ENCODE assay signal across 18 cellular contexts in the genomic region with DNA sequence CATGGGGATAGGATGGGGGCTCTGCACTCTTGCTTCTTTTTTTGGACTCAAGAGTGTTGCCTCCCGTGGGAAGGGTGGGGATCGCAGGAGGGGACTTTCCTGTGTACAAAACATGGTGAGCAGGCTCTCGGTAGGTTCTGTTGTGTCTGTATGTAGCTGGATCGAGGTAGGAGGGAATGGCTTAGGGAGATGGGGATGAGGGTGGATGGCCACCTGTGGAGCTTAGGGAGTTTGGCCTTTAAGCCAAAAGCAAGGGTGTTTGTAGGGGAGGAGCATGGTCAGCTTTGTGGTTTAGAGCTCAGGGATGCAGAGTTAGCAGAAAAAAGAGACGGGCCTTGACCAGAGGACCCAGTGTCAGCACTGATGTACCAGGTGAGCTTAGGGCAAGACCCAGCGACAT. TPM values are rescaled to one million over a fixed set of nuclear protein-coding genes. Genes with fewer than 3 reads are reported as not detected.
A peak's percentile ranks its signal among the peaks of the same experiment; 100 is the strongest.
DNase-seq lines count a peak whose midpoint lies in the region; ATAC-seq and TF ChIP-seq lines count a peak whose summit lies in the region.
"Had no signal": no experiment of that assay in that cellular context is flagged by ENCODE, and none has a peak within 500 bp of the region (broad histone marks: within the 10 kb centered on the region; RNA-seq: fewer than 3 reads in every experiment).

No MANE protein-coding gene starts in this region.

- H3K4me1 ChIP-seq in gastroesophageal sphincter = peaks cover 2 to 77% (median 44%) of the 10 kb centered on the region in 3 donors
- no peaks in the 10 kb centered on the region for H3K4me1 ChIP-seq in BE2C

- TF ChIP-seq CTCF in activated CD8-positive, alpha-beta T cell treated with anti-CD3 and anti-CD28 coated beads for 36 hours (IDR thresholded peaks at IDR 0.05) = no peak
- no peak for TF ChIP-seq CTCF in gastroesophageal sphincter (IDR thresholded peaks at IDR 0.05)
- no peak for TF ChIP-seq CTCF in BE2C (IDR thresholded peaks at IDR 0.05; ENCODE audit: low read depth, low read length)

- H3K9me3 Mint-ChIP-seq in activated T-cell treated with anti-CD3 and anti-CD28 coated beads, Interleukin-2, amount 50 U/mL, for 24 hours = no peaks in the 10 kb centered on the region
- no peaks in the 10 kb centered on the region for H3K9me3 Mint-ChIP-seq in activated CD8-positive, alpha-beta T cell treated with anti-CD3 and anti-CD28 coated beads for 36 hours
- no peaks in the 10 kb centered on the region for H3K9me3 Mint-ChIP-seq in stimulated activated naive B cell treated with anti-CD40 and anti-IgM and Interleukin-4, amounts not matched to agents 10 μg/mL and 1 μg/mL and 100 μg/mL, for 72 hours
- H3K9me3 Mint-ChIP-seq: T-helper 2 cell treated with Interferon-gamma antibody and Interleukin-4, amounts not matched to agents 5 μg/mL and 100 μg/mL, for 36 hours had no signal

- intact Hi-C loops in activated CD8-positive, alpha-beta T cell treated with anti-CD3 and anti-CD28 coated beads for 36 hours (cut with micrococcal nuclease) = no loop called here

- H3K27me3 ChIP-seq in gastroesophageal sphincter = no peaks in the 10 kb centered on the region
- H3K27me3 ChIP-seq in BE2C = no peaks in the 10 kb centered on the region

- no peaks in the 10 kb centered on the region for H3K9me3 ChIP-seq in gastroesophageal sphincter
- H3K9me3 ChIP-seq in BE2C = no peaks in the 10 kb centered on the region

- no peak for TF ChIP-seq POLR2A in gastroesophageal sphincter (IDR thresholded peaks at IDR 0.05)

- H3K36me3 ChIP-seq in gastroesophageal sphincter (peaks cover 0 to 28% of the 10 kb centered on the region in 2 donors), BE2C (peaks cover 38% of the 10 kb centered on the region)

- TF ChIP-seq EP300 in gastroesophageal sphincter (IDR thresholded peaks at IDR 0.05) = no peak

- CTCF ChIA-PET in activated CD8-positive, alpha-beta T cell treated with anti-CD3 and anti-CD28 coated beads for 36 hours (lab: Charles Lee) = interaction anchor here (0.9 to 3.9 kb wide), 4 partner anchors 9 to 46 kb away, joined by 3 to 21 read pairs (median 10); partner anchors contain the start of gene NRN1L

- no peak for DNase-seq in activated T-cell treated with anti-CD3 and anti-CD28 coated beads, Interleukin-2, amount 50 U/mL, for 24 hours
- DNase-seq in activated T-cell treated with anti-CD3 and anti-CD28 coated beads for 4 hours (no peak), middle frontal gyrus (ENCODE audit: extremely low spot score, low spot score) (no peak), BE2C (no peak)
- no peak for DNase-seq in activated CD8-positive, alpha-beta T cell treated with anti-CD3 and anti-CD28 coated beads for 36 hours
- no peak for DNase-seq in stimulated activated naive B cell treated with anti-CD40 and anti-IgM and Interleukin-4, amounts not matched to agents 10 μg/mL and 1 μg/mL and 100 μg/mL, for 72 hours
- DNase-seq: activated CD8-positive, alpha-beta memory T cell treated with anti-CD3 and anti-CD28 coated beads, Interleukin-2, amount 50 U/mL, for 48 hours; head of caudate nucleus; kidney; NCI-H1694 treated with DMSO at 0.1 percent for 48 hours; NCI-H446; posterior cingulate gyrus had no signal

- H3K4me3 ChIP-seq in gastroesophageal sphincter = no peak overlapping the region
- no peak overlapping the region for H3K4me3 ChIP-seq in BE2C (ENCODE audit: low read depth, low read length)

- POLR2A ChIA-PET in activated CD8-positive, alpha-beta T cell treated with anti-CD3 and anti-CD28 coated beads for 36 hours (lab: Charles Lee) = interaction anchor here (0.5 to 2.8 kb wide), 6 partner anchors 10 to 167 kb away, joined by 3 to 11 read pairs (median 5); partner anchors contain the start of genes CENPT, EDC4 and NUTF2

- H3K27ac Mint-ChIP-seq in activated T-cell treated with anti-CD3 and anti-CD28 coated beads, Interleukin-2, amount 50 U/mL, for 24 hours = peak overlapping the region; percentile 4
- H3K27ac Mint-ChIP-seq in activated CD8-positive, alpha-beta T cell treated with anti-CD3 and anti-CD28 coated beads for 36 hours = peak overlapping the region; percentile 41
- H3K27ac Mint-ChIP-seq in stimulated activated naive B cell treated with anti-CD40 and anti-IgM and Interleukin-4, amounts not matched to agents 10 μg/mL and 1 μg/mL and 100 μg/mL, for 72 hours = peak overlapping the region; percentile 69
- H3K27ac Mint-ChIP-seq: T-helper 2 cell treated with Interferon-gamma antibody and Interleukin-4, amounts not matched to agents 5 μg/mL and 100 μg/mL, for 36 hours had no signal

- H3K4me1 Mint-ChIP-seq in activated T-cell treated with anti-CD3 and anti-CD28 coated beads, Interleukin-2, amount 50 U/mL, for 24 hours (ENCODE audit: low read depth) = peaks cover 24% of the 10 kb centered on the region
- peaks cover 13% of the 10 kb centered on the region for H3K4me1 Mint-ChIP-seq in activated CD8-positive, alpha-beta T cell treated with anti-CD3 and anti-CD28 coated beads for 36 hours (ENCODE audit: low read depth)
- peaks cover 21 to 33% of the 10 kb centered on the region in 2 donors for H3K4me1 Mint-ChIP-seq in stimulated activated naive B cell treated with anti-CD40 and anti-IgM and Interleukin-4, amounts not matched to agents 10 μg/mL and 1 μg/mL and 100 μg/mL, for 72 hours

- H3K27ac ChIP-seq in gastroesophageal sphincter = peak overlapping the region in 3 of 4 donors; percentile 83 to 90 (median 86)

- H3K36me3 Mint-ChIP-seq in activated T-cell treated with anti-CD3 and anti-CD28 coated beads, Interleukin-2, amount 50 U/mL, for 24 hours (ENCODE audit: low read depth) = peaks cover 72% of the 10 kb centered on the region
- peaks cover 19% of the 10 kb centered on the region for H3K36me3 Mint-ChIP-seq in activated CD8-positive, alpha-beta T cell treated with anti-CD3 and anti-CD28 coated beads for 36 hours (ENCODE audit: low read depth)
- peaks cover 26 to 39% of the 10 kb centered on the region in 2 donors for H3K36me3 Mint-ChIP-seq in stimulated activated naive B cell treated with anti-CD40 and anti-IgM and Interleukin-4, amounts not matched to agents 10 μg/mL and 1 μg/mL and 100 μg/mL, for 72 hours

- no peak overlapping the region for H3K4me3 Mint-ChIP-seq in activated T-cell treated with anti-CD3 and anti-CD28 coated beads, Interleukin-2, amount 50 U/mL, for 24 hours
- no peak overlapping the region for H3K4me3 Mint-ChIP-seq in activated CD8-positive, alpha-beta T cell treated with anti-CD3 and anti-CD28 coated beads for 36 hours
- H3K4me3 Mint-ChIP-seq in stimulated activated naive B cell treated with anti-CD40 and anti-IgM and Interleukin-4, amounts not matched to agents 10 μg/mL and 1 μg/mL and 100 μg/mL, for 72 hours = no peak overlapping the region
- H3K4me3 Mint-ChIP-seq: CD14-positive monocyte; T-helper 2 cell treated with Interferon-gamma antibody and Interleukin-4, amounts not matched to agents 5 μg/mL and 100 μg/mL, for 36 hours had no signal

- H3K27me3 Mint-ChIP-seq in activated T-cell treated with anti-CD3 and anti-CD28 coated beads, Interleukin-2, amount 50 U/mL, for 24 hours = no peaks in the 10 kb centered on the region
- H3K27me3 Mint-ChIP-seq in activated CD8-positive, alpha-beta T cell treated with anti-CD3 and anti-CD28 coated beads for 36 hours = no peaks in the 10 kb centered on the region
- H3K27me3 Mint-ChIP-seq in stimulated activated naive B cell treated with anti-CD40 and anti-IgM and Interleukin-4, amounts not matched to agents 10 μg/mL and 1 μg/mL and 100 μg/mL, for 72 hours = no peaks in the 10 kb centered on the region

- 73 to 100% methylated on average over 1 to 6 of the region's 6 CpGs for WGBS in gastroesophageal sphincter (ENCODE audit: low coverage in 1 of 2), 2 donors

- ATAC-seq in activated CD8-positive, alpha-beta T cell treated with anti-CD3 and anti-CD28 coated beads for 36 hours = no peak
- no peak for ATAC-seq in gastroesophageal sphincter
- no peak for ATAC-seq in stimulated activated naive B cell treated with anti-CD40 and anti-IgM and Interleukin-4, amounts not matched to agents 10 μg/mL and 1 μg/mL and 100 μg/mL, for 72 hours (replicated peaks)
- ATAC-seq in HG03135 (IDR thresholded peaks at IDR 0.05; ENCODE audit: unreplicated experiment) = no peak
- ATAC-seq: activated CD4-positive, CD25-positive, alpha-beta regulatory T cell treated with anti-CD3 and anti-CD28 coated beads, Interleukin-2, amount 50 U/mL, for 24 hours had no signal

RNA-seq across cellular contexts. Expression of gene EDC4, which starts 11.0 kb away (rescaled TPM):
- 10 to 100 TPM; 78.7 to 90.9 TPM for total RNA-seq in activated CD8-positive, alpha-beta T cell treated with anti-CD3 and anti-CD28 coated beads for 36 hours
- 10 to 100 TPM; 43.8 to 72.6 (median 53.5) TPM for total RNA-seq in gastroesophageal sphincter
- 95.2 TPM for polyA plus RNA-seq in BE2C (2012; ENCODE audit: insufficient read depth, insufficient read length, low read depth)

RNA-seq across cellular contexts. Expression of gene CENPT, which starts 14.4 kb away (rescaled TPM):
- 10 to 100 TPM; 40.4 to 42.2 TPM for total RNA-seq in activated CD8-positive, alpha-beta T cell treated with anti-CD3 and anti-CD28 coated beads for 36 hours
- total RNA-seq in gastroesophageal sphincter = 10 to 100 TPM; 15.4 to 44.2 (median 35.3) TPM
- polyA plus RNA-seq in BE2C (2012; ENCODE audit: insufficient read depth, insufficient read length, low read depth) = 97.8 TPM

RNA-seq across cellular contexts. Expression of gene NUTF2, which starts 15.1 kb away (rescaled TPM):
- 100 to 1,000 TPM; 152 to 157 TPM for total RNA-seq in activated CD8-positive, alpha-beta T cell treated with anti-CD3 and anti-CD28 coated beads for 36 hours
- 100 to 1,000 TPM in 3 of 4 donors, 10 to 100 TPM in 1; 90.0 to 194 (median 113) TPM for total RNA-seq in gastroesophageal sphincter
- polyA plus RNA-seq in BE2C (2012; ENCODE audit: insufficient read depth, insufficient read length, low read depth) = 355 TPM

RNA-seq across cellular contexts. Expression of gene THAP11, which starts 19.8 kb away (rescaled TPM):
- 10 to 100 TPM; 40.6 to 40.7 TPM for total RNA-seq in activated CD8-positive, alpha-beta T cell treated with anti-CD3 and anti-CD28 coated beads for 36 hours
- total RNA-seq in gastroesophageal sphincter = 10 to 100 TPM; 52.6 to 78.0 (median 76.0) TPM
- polyA plus RNA-seq in BE2C (2012; ENCODE audit: insufficient read depth, insufficient read length, low read depth) = 116 TPM

RNA-seq across cellular contexts. Expression of gene NRN1L, which starts 22.8 kb away (rescaled TPM):
- total RNA-seq in activated CD8-positive, alpha-beta T cell treated with anti-CD3 and anti-CD28 coated beads for 36 hours = under 1 TPM in 1 of 2 experiments, not detected in 1; 0.83 TPM
- total RNA-seq in gastroesophageal sphincter = 1 to 10 TPM in 2 of 4 donors, not detected in 2; 1.2 to 2.4 TPM
- not detected for polyA plus RNA-seq in BE2C (2012; ENCODE audit: insufficient read depth, insufficient read length, low read depth)
- total RNA-seq: mononuclear cell had no signal

Comparison
In these comparisons a context has a peak if more than half of its experiments do, and no peak if none do; other contexts are left out.
1. H3K27ac Mint-ChIP-seq: peak in every context shown above with its lines; median percentile 69 in stimulated activated naive B cell treated with anti-CD40 and anti-IgM and Interleukin-4, amounts not matched to agents 10 μg/mL and 1 μg/mL and 100 μg/mL, for 72 hours; 41 in activated CD8-positive, alpha-beta T cell treated with anti-CD3 and anti-CD28 coated beads for 36 hours; 4 in activated T-cell treated with anti-CD3 and anti-CD28 coated beads, Interleukin-2, amount 50 U/mL, for 24 hours.